ENCODE assay signal across 12 cellular contexts in the genomic region with DNA sequence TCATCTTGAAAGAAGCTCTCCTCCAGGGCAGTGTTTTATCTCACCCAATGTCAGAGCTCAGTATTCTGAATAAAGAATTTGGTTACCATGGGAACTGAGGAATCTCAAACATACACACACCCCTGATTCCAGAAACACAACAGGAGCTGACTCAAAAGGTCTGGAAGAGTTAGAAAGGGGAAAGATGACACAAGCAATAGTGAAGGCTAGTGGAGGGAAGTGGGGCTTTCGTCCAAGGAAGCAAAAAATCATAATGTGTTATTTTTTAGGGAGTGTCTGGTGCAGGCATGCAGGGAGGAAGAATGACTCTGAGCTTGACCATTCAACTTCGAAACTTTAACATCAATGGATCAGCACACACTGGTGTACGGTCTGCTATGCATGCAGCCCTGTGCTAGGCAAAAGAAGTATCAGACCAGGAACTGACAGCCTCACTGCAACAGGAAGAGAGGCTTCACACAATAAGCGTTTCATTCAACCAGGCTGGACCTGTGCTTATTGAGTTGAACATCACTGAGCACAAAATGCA. TPM values are rescaled to one million over a fixed set of nuclear protein-coding genes. Genes with fewer than 3 reads are reported as not detected.
A peak's percentile ranks its signal among the peaks of the same experiment; 100 is the strongest.
DNase-seq lines count a peak whose midpoint lies in the region; ATAC-seq, FAIRE-seq and TF ChIP-seq lines count a peak whose summit lies in the region.
"Had no signal": no experiment of that assay in that cellular context is flagged by ENCODE, and none has a peak within 500 bp of the region (broad histone marks: within the 10 kb centered on the region; RNA-seq: fewer than 3 reads in every experiment).

No MANE protein-coding gene starts in this region.

- POLR2A ChIA-PET in T-cell (lab: Charles Lee) = no interaction called here

- FAIRE-seq in small intestine (lab: Jason Lieb, UNC) = no peak
- FAIRE-seq: GM12878 had no signal

- H3K4me1 Mint-ChIP-seq in T-cell = peaks cover 0 to 3% (median 0%) of the 10 kb centered on the region in 3 donors

- H3K36me3 ChIP-seq in kidney epithelial cell (ENCODE audit: control insufficient read depth, insufficient read depth, low read length) (no peaks in the 10 kb centered on the region), small intestine (ENCODE audit: control insufficient read depth in 2 of 2, insufficient read depth in 2 of 2, low read length in 2 of 2) (peaks cover 3 to 28% of the 10 kb centered on the region in 2 donors)

- H3K4me1 ChIP-seq in small intestine (ENCODE audit: control insufficient read depth in 2 of 2, insufficient read depth in 1 of 2, low read depth in 1 of 2, low read length in 1 of 2) = no peaks in the 10 kb centered on the region

- H3K9me3 ChIP-seq in small intestine (ENCODE audit: control insufficient read depth, low read depth) = no peaks in the 10 kb centered on the region

- WGBS in small intestine, 3 donors = 61 to 85% (median 82%) methylated on average over 4 of the region's 4 CpGs

- peak; percentile 94 for DNase-seq in HS-5 (ENCODE audit: low read depth)
- DNase-seq in choroid plexus epithelial cell (ENCODE audit: low read depth) = peak; percentile 97
- DNase-seq in kidney epithelial cell (ENCODE audit: low read depth) = peak; percentile 86
- no peak for DNase-seq in NK-92 treated with Interleukin-12 subunit alpha and Interleukin-12 subunit beta, amount 100 ng/mL, for 24 hours (lab: John Stamatoyannopoulos, UW)
- no peak for DNase-seq in small intestine
- no peak for DNase-seq in T-cell
- DNase-seq: KG1 had no signal

- H3K9me3 Mint-ChIP-seq in T-cell = no peaks in the 10 kb centered on the region
- H3K9me3 Mint-ChIP-seq: activated T-helper 2 cell treated with anti-CD3 and anti-CD28 coated beads, Interferon-gamma antibody, Interleukin-2, Interleukin-4, amounts not matched to agents 10 μg/mL and 5 μg/mL and 100 μg/mL, durations not matched to agents 14 hours and 24 hours and 36 hours had no signal

- TF ChIP-seq CTCF in choroid plexus epithelial cell (conservative IDR thresholded peaks at IDR 0.05; ENCODE audit: low read depth, low read length) = no peak
- no peak for TF ChIP-seq CTCF in kidney epithelial cell (IDR thresholded peaks at IDR 0.05; ENCODE audit: insufficient read depth, low read length, poor library complexity, severe bottlenecking)

- H3K27me3 Mint-ChIP-seq in T-cell = no peaks in the 10 kb centered on the region

- no peak overlapping the region for H3K4me3 Mint-ChIP-seq in T-cell

- ATAC-seq in T-cell (replicated peaks in 1 of 4) = no peak
- no peak for ATAC-seq in HG03135 (IDR thresholded peaks at IDR 0.05; ENCODE audit: unreplicated experiment)
- ATAC-seq: GM12878 had no signal

- H3K4me3 ChIP-seq in choroid plexus epithelial cell (ENCODE audit: low read depth, low read length) (no peak overlapping the region), kidney epithelial cell (ENCODE audit: low read depth, low read length) (no peak overlapping the region), small intestine (ENCODE audit: low read depth in 1 of 2, low read length in 2 of 2) (no peak overlapping the region)
- H3K4me3 ChIP-seq: GM12878, SK-N-MC had no signal

- H3K27me3 ChIP-seq in kidney epithelial cell (ENCODE audit: control insufficient read depth, insufficient read depth, low read length) = no peaks in the 10 kb centered on the region
- H3K27me3 ChIP-seq in small intestine (ENCODE audit: control insufficient read depth in 2 of 2, insufficient read depth in 2 of 2, low read length in 2 of 2) = no peaks in the 10 kb centered on the region

- CTCF ChIA-PET in T-cell (lab: Charles Lee) = no interaction called here

- H3K36me3 Mint-ChIP-seq in T-cell = peaks cover 24% of the 10 kb centered on the region

- H3K27ac Mint-ChIP-seq in T-cell = no peak overlapping the region
- H3K27ac Mint-ChIP-seq: activated T-helper 2 cell treated with anti-CD3 and anti-CD28 coated beads, Interferon-gamma antibody, Interleukin-2, Interleukin-4, amounts not matched to agents 10 μg/mL and 5 μg/mL and 100 μg/mL, durations not matched to agents 14 hours and 24 hours and 36 hours had no signal

- H3K27ac ChIP-seq in temporal lobe (ENCODE audit: low read depth, low read length) (peak overlapping the region; percentile 57), small intestine (ENCODE audit: low read depth in 1 of 2, low read length in 1 of 2) (peak overlapping the region in 1 of 2 donors; percentile 6)
- H3K27ac ChIP-seq: SK-N-MC had no signal

RNA-seq across cellular contexts. Expression of a gene that starts 20.3 kb away (rescaled TPM):
- 14.7 and 19.4 TPM in 2 replicates for total RNA-seq in kidney epithelial cell
- 7.1 TPM for total RNA-seq in temporal lobe
- polyA plus RNA-seq in small intestine = 100 to 1,000 TPM; 214 to 642 (median 568) TPM
- total RNA-seq in T-cell = 10 to 100 TPM; 12.5 to 15.9 (median 15.0) TPM

RNA-seq across cellular contexts. Expression of a gene that starts 27.8 kb away (rescaled TPM):
- total RNA-seq in kidney epithelial cell (not detected in 2 replicates), temporal lobe (not detected), T-cell (not detected)
- polyA plus RNA-seq in small intestine = under 1 TPM in 1 of 3 donors, not detected in 2; 0.22 TPM
- total RNA-seq: activated T-helper 2 cell treated with anti-CD3 and anti-CD28 coated beads, Interferon-gamma antibody, Interleukin-2, Interleukin-4, amounts not matched to agents 10 μg/mL and 5 μg/mL and 100 μg/mL, durations not matched to agents 14 hours and 24 hours and 36 hours had no signal

Comparison
In these comparisons a context has a peak if more than half of its experiments do, and no peak if none do; other contexts are left out.
1. DNase-seq: peak in HS-5 (single experiment), choroid plexus epithelial cell (single experiment) and kidney epithelial cell (single experiment); none in NK-92 treated with Interleukin-12 subunit alpha and Interleukin-12 subunit beta, amount 100 ng/mL, for 24 hours (single experiment), small intestine (single experiment) and T-cell (0 of 34).